1 cellular context compared by ENCODE assay signal in the genomic region with DNA sequence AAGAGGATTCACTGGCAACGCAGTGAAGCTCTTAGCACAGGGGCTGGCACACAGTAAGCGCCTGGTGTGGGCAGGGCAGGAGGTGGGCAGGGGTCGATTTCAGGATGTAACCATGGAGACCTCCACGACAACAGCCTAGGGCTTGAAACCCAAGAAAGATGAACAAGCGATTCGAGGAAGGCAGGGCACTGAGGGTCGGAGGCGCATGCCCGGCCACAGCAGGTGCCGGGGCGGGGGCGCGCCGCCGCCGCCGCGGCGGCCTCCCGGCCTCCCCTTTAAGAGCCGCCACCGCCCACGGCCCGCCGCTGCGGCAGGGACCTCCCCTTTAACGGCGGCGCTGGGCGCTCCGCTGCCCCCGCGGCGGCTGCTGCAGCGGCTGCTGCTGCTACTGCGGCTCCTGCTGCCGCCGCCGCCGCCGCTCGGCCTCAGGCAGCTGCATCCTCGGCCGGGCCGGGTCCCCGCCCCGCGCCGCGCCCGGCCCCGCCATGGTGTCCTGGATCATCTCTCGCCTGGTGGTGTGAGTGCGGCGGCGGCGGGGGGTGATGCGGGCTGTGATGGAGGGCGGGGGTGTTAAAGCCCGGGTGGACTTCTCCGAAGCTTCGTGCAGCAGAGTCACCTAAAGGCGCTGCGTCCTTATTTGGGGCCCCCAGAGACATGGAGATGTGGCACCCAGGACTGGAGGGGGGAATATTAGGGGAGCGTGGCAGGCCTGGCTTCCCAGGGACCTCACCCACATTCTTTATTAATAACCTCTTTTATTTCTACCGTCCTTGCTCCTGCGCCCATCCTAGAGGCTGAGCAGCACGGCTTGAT.
TF ChIP-seq lines count a peak whose summit lies in the region.

A gene with protein sequence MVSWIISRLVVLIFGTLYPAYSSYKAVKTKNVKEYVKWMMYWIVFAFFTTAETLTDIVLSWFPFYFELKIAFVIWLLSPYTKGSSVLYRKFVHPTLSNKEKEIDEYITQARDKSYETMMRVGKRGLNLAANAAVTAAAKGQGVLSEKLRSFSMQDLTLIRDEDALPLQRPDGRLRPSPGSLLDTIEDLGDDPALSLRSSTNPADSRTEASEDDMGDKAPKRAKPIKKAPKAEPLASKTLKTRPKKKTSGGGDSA (plus strand): TSS at position 334 of the 813 bp plus-strand sequence. CDS start 152 bp downstream, at position 486.

TF ChIP-seq in GM12878, 131 proteins besides CTCF, POLR2A, EP300 and RAD21:
- TF ChIP-seq DPF2 (IDR thresholded peaks at IDR 0.05), result peak; percentile 49
- peak; percentile 2 for TF ChIP-seq SP1 (IDR thresholded peaks at IDR 0.05; ENCODE audit: low read depth, low read length)
- TF ChIP-seq CHD2 (IDR thresholded peaks at IDR 0.05; ENCODE audit: borderline replicate concordance, low read depth, low read length), result no peak
- TF ChIP-seq BCL11A (IDR thresholded peaks at IDR 0.05; ENCODE audit: low read depth, low read length), result 0 out of 2 replicates have a peak, but pooled peaks have one; percentile 9
- 0 out of 2 replicates have a peak, but pooled peaks have one; percentile 38 for TF ChIP-seq NR2C1 (IDR thresholded peaks at IDR 0.05)
- 0 out of 2 replicates have a peak, but pooled peaks have one; percentile 29 for TF ChIP-seq NR2F1 (conservative IDR thresholded peaks at IDR 0.05)
- peak; percentile 17; the same call in 1 of the 2 replicates for TF ChIP-seq YY1 (IDR thresholded peaks at IDR 0.05; ENCODE audit: low read depth, low read length)
- peak; percentile 53; the same call in 1 of the 2 replicates for TF ChIP-seq IKZF1 (conservative IDR thresholded peaks at IDR 0.05)
- TF ChIP-seq CREB1 (IDR thresholded peaks at IDR 0.05; ENCODE audit: low read depth), result 0 out of 2 replicates have a peak, but pooled peaks have one; percentile 23
- TF ChIP-seq SUPT20H (IDR thresholded peaks at IDR 0.05; ENCODE audit: borderline replicate concordance, control insufficient read depth, low read depth, low read length), result no peak
- TF ChIP-seq GATAD2B (conservative IDR thresholded peaks at IDR 0.05; ENCODE audit: low read depth), result 0 out of 2 replicates have a peak, but pooled peaks have one; percentile 49
- 0 out of 2 replicates have a peak, but pooled peaks have one; percentile 14 for TF ChIP-seq PAX5 (IDR thresholded peaks at IDR 0.05; ENCODE audit: borderline replicate concordance, low read depth, low read length)
- TF ChIP-seq EGR1 (IDR thresholded peaks at IDR 0.05; ENCODE audit: borderline replicate concordance in 1 of 2, low read depth in 2 of 2, low read length in 2 of 2), result peak in 1 of 2 experiments; percentile 93; a peak in 2 of 3 replicates
- peak; percentile 73 for TF ChIP-seq TCF12 (IDR thresholded peaks at IDR 0.05; ENCODE audit: low read depth, low read length)
- TF ChIP-seq SREBF1 (IDR thresholded peaks at IDR 0.05; ENCODE audit: low read length), result no peak
- peak; percentile 30 to 85; a peak in 3 of 4 replicates for TF ChIP-seq BHLHE40 (IDR thresholded peaks at IDR 0.05; ENCODE audit: borderline replicate concordance in 1 of 2, low read depth in 2 of 2, low read length in 1 of 2)
- 0 out of 2 replicates have a peak, but pooled peaks have one; percentile 35 for TF ChIP-seq BACH1 (IDR thresholded peaks at IDR 0.05; ENCODE audit: borderline replicate concordance)
- TF ChIP-seq, protein P1, sequence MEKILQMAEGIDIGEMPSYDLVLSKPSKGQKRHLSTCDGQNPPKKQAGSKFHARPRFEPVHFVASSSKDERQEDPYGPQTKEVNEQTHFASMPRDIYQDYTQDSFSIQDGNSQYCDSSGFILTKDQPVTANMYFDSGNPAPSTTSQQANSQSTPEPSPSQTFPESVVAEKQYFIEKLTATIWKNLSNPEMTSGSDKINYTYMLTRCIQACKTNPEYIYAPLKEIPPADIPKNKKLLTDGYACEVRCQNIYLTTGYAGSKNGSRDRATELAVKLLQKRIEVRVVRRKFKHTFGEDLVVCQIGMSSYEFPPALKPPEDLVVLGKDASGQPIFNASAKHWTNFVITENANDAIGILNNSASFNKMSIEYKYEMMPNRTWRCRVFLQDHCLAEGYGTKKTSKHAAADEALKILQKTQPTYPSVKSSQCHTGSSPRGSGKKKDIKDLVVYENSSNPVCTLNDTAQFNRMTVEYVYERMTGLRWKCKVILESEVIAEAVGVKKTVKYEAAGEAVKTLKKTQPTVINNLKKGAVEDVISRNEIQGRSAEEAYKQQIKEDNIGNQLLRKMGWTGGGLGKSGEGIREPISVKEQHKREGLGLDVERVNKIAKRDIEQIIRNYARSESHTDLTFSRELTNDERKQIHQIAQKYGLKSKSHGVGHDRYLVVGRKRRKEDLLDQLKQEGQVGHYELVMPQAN (conservative IDR thresholded peaks at IDR 0.05), result peak; percentile 54; the same call in 1 of the 2 replicates
- peak; percentile 57; the same call in 1 of the 2 replicates for TF ChIP-seq TCF3 (IDR thresholded peaks at IDR 0.05; ENCODE audit: borderline replicate concordance, insufficient read depth, low read depth, low read length)
- TF ChIP-seq ZNF24 (IDR thresholded peaks at IDR 0.05), result no peak
